Comparison of ENCODE assay signal across 9 cellular contexts in the genomic region with DNA sequence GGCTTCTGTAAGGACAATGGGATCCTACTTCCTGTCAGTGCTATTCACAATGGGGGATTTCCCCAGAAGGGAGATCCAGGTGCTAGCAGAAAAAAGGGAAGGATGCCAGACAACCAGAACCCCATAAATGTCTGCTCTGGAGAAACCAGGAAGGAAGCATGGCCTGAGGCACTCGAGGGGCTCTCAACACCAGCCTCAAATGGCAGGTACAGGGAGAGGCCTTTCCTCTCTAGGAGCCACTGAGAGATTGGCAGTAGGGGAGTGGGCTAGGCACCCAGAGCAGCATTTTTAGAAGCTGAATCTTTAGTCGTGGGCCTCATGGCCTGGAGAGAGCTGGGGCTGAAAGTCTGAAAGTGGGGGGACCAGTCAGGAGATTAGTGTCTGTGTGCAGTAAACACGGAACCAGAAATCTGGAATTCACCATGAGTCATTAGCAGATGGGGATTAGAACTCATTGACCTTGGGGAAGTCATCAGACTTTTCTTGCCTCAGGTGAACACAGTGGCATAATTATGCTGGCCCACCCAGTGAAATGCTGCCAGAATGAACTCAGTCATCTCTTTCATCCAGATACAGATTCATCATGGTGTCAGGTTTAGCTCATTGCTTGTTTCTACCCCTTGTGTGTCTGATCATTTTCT. TPM values are rescaled to one million over a fixed set of nuclear protein-coding genes. Genes with fewer than 3 reads are reported as not detected.
DNase-seq lines count a peak whose midpoint lies in the region; ATAC-seq lines count a peak whose summit lies in the region.
"Had no signal": no experiment of that assay in that cellular context is flagged by ENCODE, and none has a peak within 500 bp of the region (broad histone marks: within the 10 kb centered on the region; RNA-seq: fewer than 3 reads in every experiment).

No MANE protein-coding gene starts in this region.

- intact Hi-C loops in activated CD4-positive, alpha-beta memory T cell treated with anti-CD3 and anti-CD28 coated beads for 36 hours (cut with micrococcal nuclease): no loop called here

- POLR2A ChIA-PET in activated CD4-positive, alpha-beta memory T cell treated with anti-CD3 and anti-CD28 coated beads for 36 hours (lab: Charles Lee): no interaction called here

- DNase-seq in dermis microvascular lymphatic vessel endothelial cell (ENCODE audit: low read depth in 2 of 2): peak; percentile 39 to 87
- DNase-seq in stimulated activated naive B cell treated with anti-CD40 and anti-IgM and Interleukin-4, amounts not matched to agents 10 μg/mL and 1 μg/mL and 100 μg/mL, for 72 hours: no peak
- no peak for DNase-seq in activated CD4-positive, alpha-beta memory T cell treated with anti-CD3 and anti-CD28 coated beads for 36 hours
- no peak for DNase-seq in activated CD8-positive, alpha-beta memory T cell treated with anti-CD3 and anti-CD28 coated beads, Interleukin-2, amount 50 U/mL, for 4 hours
- DNase-seq: brain microvascular endothelial cell, right lobe of liver had no signal

- CTCF ChIA-PET in activated CD4-positive, alpha-beta memory T cell treated with anti-CD3 and anti-CD28 coated beads for 36 hours (lab: Charles Lee): no interaction called here

- H3K4me1 Mint-ChIP-seq in stimulated activated naive B cell treated with anti-CD40 and anti-IgM and Interleukin-4, amounts not matched to agents 10 μg/mL and 1 μg/mL and 100 μg/mL, for 72 hours: no peaks in the 10 kb centered on the region
- H3K4me1 Mint-ChIP-seq in activated CD4-positive, alpha-beta memory T cell treated with anti-CD3 and anti-CD28 coated beads for 36 hours (ENCODE audit: low read depth): no peaks in the 10 kb centered on the region

- no peaks in the 10 kb centered on the region for H3K9me3 Mint-ChIP-seq in stimulated activated naive B cell treated with anti-CD40 and anti-IgM and Interleukin-4, amounts not matched to agents 10 μg/mL and 1 μg/mL and 100 μg/mL, for 72 hours
- H3K9me3 Mint-ChIP-seq in activated CD4-positive, alpha-beta memory T cell treated with anti-CD3 and anti-CD28 coated beads for 36 hours: no peaks in the 10 kb centered on the region

- H3K27me3 Mint-ChIP-seq in stimulated activated naive B cell treated with anti-CD40 and anti-IgM and Interleukin-4, amounts not matched to agents 10 μg/mL and 1 μg/mL and 100 μg/mL, for 72 hours: peaks cover under 1 to 9% of the 10 kb centered on the region in 2 donors
- no peaks in the 10 kb centered on the region for H3K27me3 Mint-ChIP-seq in activated CD4-positive, alpha-beta memory T cell treated with anti-CD3 and anti-CD28 coated beads for 36 hours

- ATAC-seq in GM21619 (IDR thresholded peaks at IDR 0.05; ENCODE audit: unreplicated experiment) (peak; percentile 56), HG03520 (IDR thresholded peaks at IDR 0.05; ENCODE audit: unreplicated experiment) (peak; percentile 51), HG03469 (IDR thresholded peaks at IDR 0.05; ENCODE audit: unreplicated experiment) (no peak)
- ATAC-seq in stimulated activated naive B cell treated with anti-CD40 and anti-IgM and Interleukin-4, amounts not matched to agents 10 μg/mL and 1 μg/mL and 100 μg/mL, for 72 hours (replicated peaks): peak in 1 of 2 donors; percentile 33

- no peaks in the 10 kb centered on the region for H3K36me3 Mint-ChIP-seq in stimulated activated naive B cell treated with anti-CD40 and anti-IgM and Interleukin-4, amounts not matched to agents 10 μg/mL and 1 μg/mL and 100 μg/mL, for 72 hours
- H3K36me3 Mint-ChIP-seq in activated CD4-positive, alpha-beta memory T cell treated with anti-CD3 and anti-CD28 coated beads for 36 hours: no peaks in the 10 kb centered on the region

- peak overlapping the region; percentile 61 for H3K27ac Mint-ChIP-seq in stimulated activated naive B cell treated with anti-CD40 and anti-IgM and Interleukin-4, amounts not matched to agents 10 μg/mL and 1 μg/mL and 100 μg/mL, for 72 hours
- H3K27ac Mint-ChIP-seq in activated CD4-positive, alpha-beta memory T cell treated with anti-CD3 and anti-CD28 coated beads for 36 hours: no peak overlapping the region

- no peak overlapping the region for H3K4me3 Mint-ChIP-seq in stimulated activated naive B cell treated with anti-CD40 and anti-IgM and Interleukin-4, amounts not matched to agents 10 μg/mL and 1 μg/mL and 100 μg/mL, for 72 hours
- H3K4me3 Mint-ChIP-seq in activated CD4-positive, alpha-beta memory T cell treated with anti-CD3 and anti-CD28 coated beads for 36 hours: no peak overlapping the region

RNA-seq across cellular contexts. Expression of a gene that starts 28.3 kb away (rescaled TPM):
- 50.7 and 62.7 TPM in 2 replicates for total RNA-seq in dermis microvascular lymphatic vessel endothelial cell
- total RNA-seq in activated CD4-positive, alpha-beta memory T cell treated with anti-CD3 and anti-CD28 coated beads for 36 hours: under 1 TPM; 0.05 to 0.12 TPM

Comparison
In these comparisons a context has a peak if more than half of its experiments do, and no peak if none do; other contexts are left out.
1. DNase-seq: peak in dermis microvascular lymphatic vessel endothelial cell (2 of 2); none in stimulated activated naive B cell treated with anti-CD40 and anti-IgM and Interleukin-4, amounts not matched to agents 10 μg/mL and 1 μg/mL and 100 μg/mL, for 72 hours (single experiment), activated CD4-positive, alpha-beta memory T cell treated with anti-CD3 and anti-CD28 coated beads for 36 hours (single experiment) and activated CD8-positive, alpha-beta memory T cell treated with anti-CD3 and anti-CD28 coated beads, Interleukin-2, amount 50 U/mL, for 4 hours (single experiment).
2. RNA of a gene that starts 28.3 kb away (total RNA-seq): 50.7 to 62.7 TPM in dermis microvascular lymphatic vessel endothelial cell; 0.05 to 0.12 TPM in activated CD4-positive, alpha-beta memory T cell treated with anti-CD3 and anti-CD28 coated beads for 36 hours; every median in the first group is over 10 times any median in the second.